In genomic region chr5:604391-604831, GRCh38 we compare ENCODE assay signal across 19 cellular contexts.
"Had no signal": no experiment of that assay in that cellular context is flagged by ENCODE, and none has a peak within 500 bp of the region (broad histone marks: within the 10 kb centered on the region; RNA-seq: fewer than 3 reads in every experiment).

No MANE protein-coding gene starts in this region.

- H3K4me1 Mint-ChIP-seq: mesothelial cell of epicardium had no signal

- ATAC-seq: activated CD8-positive, alpha-beta T cell treated with anti-CD3 and anti-CD28 coated beads, Interleukin-2, amount 10 ng/mL, durations not matched to agents 7 days and 5 days; left lobe of liver; naive thymus-derived CD8-positive, alpha-beta T cell; stimulated activated naive CD8-positive, alpha-beta T cell treated with anti-CD3 and anti-CD28 coated beads, Interleukin-15, Interleukin-2, amounts not matched to agents 100 U/mL and 50 U/mL, for 24 hours had no signal

- H3K4me3 ChIP-seq: thyroid gland had no signal

- H3K27ac ChIP-seq: parathyroid adenoma, thyroid gland had no signal

- H3K9ac ChIP-seq: parathyroid adenoma had no signal

- H3K27me3 ChIP-seq: thyroid gland had no signal

- H2AFZ ChIP-seq: parathyroid adenoma had no signal

- H3K36me3 Mint-ChIP-seq: mesothelial cell of epicardium; naive thymus-derived CD8-positive, alpha-beta T cell had no signal

- H3K4me1 ChIP-seq: parathyroid adenoma, thyroid gland had no signal

- H3K9me3 Mint-ChIP-seq: activated T-helper 1 cell treated with anti-CD3 and anti-CD28 coated beads, Interleukin-12 subunit alpha, Interleukin-12 subunit beta, Interleukin-2, Interleukin-4 antibody, amounts not matched to agents 30 ng/mL and 10 ng/mL and 1 ng/mL, durations not matched to agents 14 hours and 24 hours and 36 hours; dendritic cell treated with granulocyte-macrophage colony-stimulating factor and Interleukin-4, amounts not matched to agents 40 ng/mL and 50 ng/mL, for 4 days; mesothelial cell of epicardium; naive thymus-derived CD8-positive, alpha-beta T cell had no signal

- H3K4me3 Mint-ChIP-seq: activated CD8-positive, alpha-beta T cell treated with anti-CD3 and anti-CD28 coated beads, Interleukin-2, amount 10 ng/mL, durations not matched to agents 7 days and 5 days; activated T-helper 1 cell treated with anti-CD3 and anti-CD28 coated beads, Interleukin-12 subunit alpha, Interleukin-12 subunit beta, Interleukin-2, Interleukin-4 antibody, amounts not matched to agents 30 ng/mL and 10 ng/mL and 1 ng/mL, durations not matched to agents 14 hours and 24 hours and 36 hours; dendritic cell treated with granulocyte-macrophage colony-stimulating factor and Interleukin-4, amounts not matched to agents 40 ng/mL and 50 ng/mL, for 4 days; mesothelial cell of epicardium; naive thymus-derived CD8-positive, alpha-beta T cell had no signal

- H3K27ac Mint-ChIP-seq: activated CD8-positive, alpha-beta T cell treated with anti-CD3 and anti-CD28 coated beads, Interleukin-2, amount 10 ng/mL, durations not matched to agents 7 days and 5 days; activated T-helper 1 cell treated with anti-CD3 and anti-CD28 coated beads, Interleukin-12 subunit alpha, Interleukin-12 subunit beta, Interleukin-2, Interleukin-4 antibody, amounts not matched to agents 30 ng/mL and 10 ng/mL and 1 ng/mL, durations not matched to agents 14 hours and 24 hours and 36 hours; dendritic cell treated with granulocyte-macrophage colony-stimulating factor and Interleukin-4, amounts not matched to agents 40 ng/mL and 50 ng/mL, for 4 days; mesothelial cell of epicardium; naive thymus-derived CD8-positive, alpha-beta T cell had no signal

- H3K36me3 ChIP-seq: thyroid gland had no signal

- DNase-seq: activated CD4-positive, alpha-beta T cell treated with anti-CD3 and anti-CD28 coated beads for 1 hour; activated CD4-positive, alpha-beta T cell treated with anti-CD3 and anti-CD28 coated beads, Interleukin-2, amount 50 U/mL, for 1 hour; activated CD8-positive, alpha-beta T cell treated with anti-CD3 and anti-CD28 coated beads, Interleukin-2, amount 10 ng/mL, durations not matched to agents 7 days and 5 days; activated naive CD4-positive, alpha-beta T cell treated with Interleukin-2 at 50 U/mL for 16 hours; amygdala; effector CD4-positive, alpha-beta T cell; erythroblast; foreskin fibroblast; stimulated activated CD4-positive, alpha-beta T cell treated with anti-CD3 and anti-CD28 coated beads, Interleukin-4, amount 100 ng/mL, for 24 hours; stimulated activated naive CD8-positive, alpha-beta T cell treated with anti-CD3 and anti-CD28 coated beads, Interleukin-15, Interleukin-2, amounts not matched to agents 100 U/mL and 50 U/mL, for 24 hours; substantia nigra; T-helper 9 cell; thyroid gland had no signal

- H3K9me3 ChIP-seq: thyroid gland had no signal
